ENCODE assay signal across 8 cellular contexts in genomic region chr6:138590796-138591709, GRCh38.
A peak's percentile ranks its signal among the peaks of the same experiment; 100 is the strongest.
DNase-seq lines count a peak whose midpoint lies in the region; ATAC-seq and TF ChIP-seq lines count a peak whose summit lies in the region.

No MANE protein-coding gene starts in this region.

- ATAC-seq in activated T-cell treated with anti-CD3 and anti-CD28 coated beads, Interleukin-2, amount 50 U/mL, for 72 hours (replicated peaks in 1 of 2) = no peak
- ATAC-seq in gastroesophageal sphincter = peak; percentile 53
- ATAC-seq in stimulated activated memory B cell treated with anti-CD40 and anti-IgM and Interleukin-4, amounts not matched to agents 10 μg/mL and 1 μg/mL and 100 μg/mL, for 72 hours = no peak

- TF ChIP-seq EP300 in gastroesophageal sphincter (IDR thresholded peaks at IDR 0.05) = no peak
- no peak for TF ChIP-seq EP300 in ovary (IDR thresholded peaks at IDR 0.05)

- no peaks in the 10 kb centered on the region for H3K9me3 Mint-ChIP-seq in activated T-cell treated with anti-CD3 and anti-CD28 coated beads, Interleukin-2, amount 50 U/mL, for 72 hours
- H3K9me3 Mint-ChIP-seq in stimulated activated memory B cell treated with anti-CD40 and anti-IgM and Interleukin-4, amounts not matched to agents 10 μg/mL and 1 μg/mL and 100 μg/mL, for 72 hours = no peaks in the 10 kb centered on the region

- no peaks in the 10 kb centered on the region for H3K36me3 ChIP-seq in gastroesophageal sphincter
- no peaks in the 10 kb centered on the region for H3K36me3 ChIP-seq in ovary

- H3K36me3 Mint-ChIP-seq in activated T-cell treated with anti-CD3 and anti-CD28 coated beads, Interleukin-2, amount 50 U/mL, for 72 hours (ENCODE audit: insufficient read depth in 2 of 2) = no peaks in the 10 kb centered on the region
- no peaks in the 10 kb centered on the region for H3K36me3 Mint-ChIP-seq in stimulated activated memory B cell treated with anti-CD40 and anti-IgM and Interleukin-4, amounts not matched to agents 10 μg/mL and 1 μg/mL and 100 μg/mL, for 72 hours

- H3K4me3 Mint-ChIP-seq in activated T-cell treated with anti-CD3 and anti-CD28 coated beads, Interleukin-2, amount 50 U/mL, for 72 hours = no peak overlapping the region
- H3K4me3 Mint-ChIP-seq in stimulated activated memory B cell treated with anti-CD40 and anti-IgM and Interleukin-4, amounts not matched to agents 10 μg/mL and 1 μg/mL and 100 μg/mL, for 72 hours = no peak overlapping the region

- 10% methylated on average over 3 of the region's 3 CpGs; no CpG with 5 or more reads in 1 of the 2 donors for WGBS in gastroesophageal sphincter (ENCODE audit: low coverage in 1 of 2), 2 donors
- WGBS in ovary, 3 donors = 14 to 29% (median 20%) methylated on average over 3 of the region's 3 CpGs

- DNase-seq in NCI-H1436 (lab: John Stamatoyannopoulos, UW) (peak; percentile 71), NCI-H1436 treated with DMSO at 0.1 percent for 48 hours (lab: John Stamatoyannopoulos, UW) (no peak), HPDE6-E6E7 (ENCODE audit: extremely low spot score) (peak; percentile 53), NCI-H82 (lab: John Stamatoyannopoulos, UW) (peak; percentile 91), ovary (peak in 3 of 5 donors; percentile 31 to 56 (median 46))
- DNase-seq in activated T-cell treated with anti-CD3 and anti-CD28 coated beads, Interleukin-2, amount 50 U/mL, for 72 hours = peak; percentile 41 to 46

- H3K4me1 Mint-ChIP-seq in activated T-cell treated with anti-CD3 and anti-CD28 coated beads, Interleukin-2, amount 50 U/mL, for 72 hours (ENCODE audit: low read depth) = peaks cover 51% of the 10 kb centered on the region
- peaks cover 32% of the 10 kb centered on the region for H3K4me1 Mint-ChIP-seq in stimulated activated memory B cell treated with anti-CD40 and anti-IgM and Interleukin-4, amounts not matched to agents 10 μg/mL and 1 μg/mL and 100 μg/mL, for 72 hours

- no peak overlapping the region for H3K27ac Mint-ChIP-seq in activated T-cell treated with anti-CD3 and anti-CD28 coated beads, Interleukin-2, amount 50 U/mL, for 72 hours
- no peak overlapping the region for H3K27ac Mint-ChIP-seq in stimulated activated memory B cell treated with anti-CD40 and anti-IgM and Interleukin-4, amounts not matched to agents 10 μg/mL and 1 μg/mL and 100 μg/mL, for 72 hours

- H3K27me3 ChIP-seq in gastroesophageal sphincter (no peaks in the 10 kb centered on the region), ovary (no peaks in the 10 kb centered on the region)

- TF ChIP-seq CTCF in gastroesophageal sphincter (IDR thresholded peaks at IDR 0.05) (peak; percentile 69 to 85 (median 74)), ovary (IDR thresholded peaks at IDR 0.05) (peak; percentile 24 to 72 (median 55))

- intact Hi-C loops in ovary (cut with DNase I) = loop anchor here in 3 of 4 donors (2.0 to 10.0 kb wide), 4 partner anchors 174 to 479 kb away; no protein-coding TSS in a partner anchor

- H3K27ac ChIP-seq in gastroesophageal sphincter (no peak overlapping the region), ovary (no peak overlapping the region)

- TF ChIP-seq POLR2A in gastroesophageal sphincter (IDR thresholded peaks at IDR 0.05) (no peak), ovary (IDR thresholded peaks at IDR 0.05) (no peak)

- no peak overlapping the region for H3K4me3 ChIP-seq in gastroesophageal sphincter
- H3K4me3 ChIP-seq in ovary = no peak overlapping the region

- peaks cover 5% of the 10 kb centered on the region for H3K27me3 Mint-ChIP-seq in activated T-cell treated with anti-CD3 and anti-CD28 coated beads, Interleukin-2, amount 50 U/mL, for 72 hours (ENCODE audit: low read depth)
- no peaks in the 10 kb centered on the region for H3K27me3 Mint-ChIP-seq in stimulated activated memory B cell treated with anti-CD40 and anti-IgM and Interleukin-4, amounts not matched to agents 10 μg/mL and 1 μg/mL and 100 μg/mL, for 72 hours

- H3K4me1 ChIP-seq in gastroesophageal sphincter = peaks cover 0 to 32% (median 0%) of the 10 kb centered on the region in 3 donors
- H3K4me1 ChIP-seq in ovary (ENCODE audit: insufficient read depth) = peaks cover 1% of the 10 kb centered on the region

- H3K9me3 ChIP-seq in gastroesophageal sphincter (no peaks in the 10 kb centered on the region), ovary (no peaks in the 10 kb centered on the region)
